8 cellular contexts compared by ENCODE assay signal in the genomic region with DNA sequence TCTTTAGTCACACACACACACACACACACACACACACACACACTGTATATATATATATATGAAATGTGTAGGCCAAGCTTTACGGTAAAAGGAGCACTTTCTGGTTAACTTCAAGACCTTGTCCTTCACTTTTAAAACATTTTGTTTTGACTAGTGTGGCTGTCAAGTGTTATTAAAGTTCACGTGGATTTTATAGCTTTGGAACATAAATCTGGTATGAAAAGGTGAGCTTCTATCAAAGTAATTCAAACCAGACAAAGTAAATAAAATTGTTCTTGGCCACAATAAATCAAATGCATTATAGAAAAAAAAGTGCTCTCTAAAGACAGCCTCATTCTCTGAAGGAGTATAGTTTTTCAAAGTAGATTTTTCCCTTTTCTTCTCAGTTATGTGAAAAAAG.
"Had no signal": no experiment of that assay in that cellular context is flagged by ENCODE, and none has a peak within 500 bp of the region (broad histone marks: within the 10 kb centered on the region; RNA-seq: fewer than 3 reads in every experiment).

No MANE protein-coding gene starts in this region.

- H3K4me1 Mint-ChIP-seq: IgD-negative memory B cell had no signal

- H3K27ac ChIP-seq: GM23248, HL-60 had no signal

- H3K4me3 ChIP-seq: GM23248, HAP-1 had no signal

- DNase-seq: GM23248, GOT3, H7, HFFc6, KBM-7 had no signal

- H3K36me3 ChIP-seq: HAP-1 had no signal

- H3K4me3 Mint-ChIP-seq: HFFc6, IgD-negative memory B cell had no signal

- H3K9me3 ChIP-seq: HAP-1 had no signal

- H3K27me3 Mint-ChIP-seq: IgD-negative memory B cell had no signal

- H3K9ac ChIP-seq: GM23248 had no signal

- H3K27ac Mint-ChIP-seq: HFFc6, IgD-negative memory B cell had no signal

- H3K36me3 Mint-ChIP-seq: IgD-negative memory B cell had no signal
